ENCODE assay signal across 16 cellular contexts in the genomic region with DNA sequence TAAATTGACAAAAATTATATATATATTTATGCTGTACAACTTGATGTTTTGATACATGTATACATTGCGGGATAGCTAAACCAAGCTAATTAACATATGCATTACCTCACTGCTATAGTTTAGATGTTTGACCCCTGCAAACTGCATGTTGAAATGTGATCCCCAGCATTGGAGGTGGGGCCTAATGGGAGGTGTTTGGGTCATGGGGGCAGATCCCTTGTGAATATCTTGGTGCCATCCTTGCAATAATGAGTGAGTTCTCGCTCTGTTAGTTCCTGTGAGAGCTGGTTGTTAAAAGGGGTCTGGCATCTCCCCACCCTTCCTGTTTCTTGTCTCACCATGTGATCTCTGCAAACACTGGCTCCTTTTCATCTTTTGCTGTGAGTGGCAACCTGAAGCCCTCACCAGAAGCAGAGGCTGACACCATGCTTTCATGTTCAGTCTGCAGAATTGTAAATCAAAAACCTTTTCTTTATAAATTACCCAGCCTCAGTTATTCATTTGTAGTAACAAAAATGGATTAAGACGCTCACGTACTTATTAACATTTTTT.
"Had no signal": no experiment of that assay in that cellular context is flagged by ENCODE, and none has a peak within 500 bp of the region (broad histone marks: within the 10 kb centered on the region; RNA-seq: fewer than 3 reads in every experiment).

No MANE protein-coding gene starts in this region.

- H3K4me3 Mint-ChIP-seq: activated CD4-positive, alpha-beta memory T cell treated with anti-CD3 and anti-CD28 coated beads for 36 hours; activated T-cell treated with anti-CD3 and anti-CD28 coated beads, Interleukin-2, amount 50 U/mL, for 4 hours; stimulated activated effector memory CD8-positive, alpha-beta T cell treated with anti-CD3 and anti-CD28 coated beads, Interleukin-12 subunit alpha, Interleukin-12 subunit beta, amount 100 ng/mL, for 72 hours had no signal

- H3K4me1 ChIP-seq: colonic mucosa, left lung, parathyroid adenoma had no signal

- H3K27me3 ChIP-seq: colonic mucosa, left lung, neutrophil had no signal

- H3K9me3 ChIP-seq: colonic mucosa, left lung, mucosa of descending colon, neutrophil had no signal

- DNase-seq: activated CD4-positive, alpha-beta memory T cell treated with anti-CD3 and anti-CD28 coated beads for 36 hours; activated effector memory CD4-positive, alpha-beta T cell treated with Interleukin-2 at 50 U/mL for 16 hours; activated T-cell treated with anti-CD3 and anti-CD28 coated beads, Interleukin-2, amount 50 U/mL, for 4 hours; central memory CD4-positive, alpha-beta T cell; colonic mucosa; left lung; mammary epithelial cell; mucosa of descending colon; naive thymus-derived CD4-positive, alpha-beta T cell; stimulated activated CD4-positive, alpha-beta T cell treated with anti-CD3 and anti-CD28 coated beads, Interleukin-12 subunit alpha, Interleukin-12 subunit beta, amount 100 ng/mL, for 4 hours had no signal

- H3K79me2 ChIP-seq: parathyroid adenoma had no signal

- H3K36me3 Mint-ChIP-seq: activated CD4-positive, alpha-beta memory T cell treated with anti-CD3 and anti-CD28 coated beads for 36 hours; activated naive CD4-positive, alpha-beta T cell treated with anti-CD3 and anti-CD28 coated beads, Interleukin-2, amount 50 U/mL, for 72 hours; naive thymus-derived CD4-positive, alpha-beta T cell; stimulated activated effector memory CD8-positive, alpha-beta T cell treated with anti-CD3 and anti-CD28 coated beads, Interleukin-12 subunit alpha, Interleukin-12 subunit beta, amount 100 ng/mL, for 72 hours had no signal

- H3K27ac Mint-ChIP-seq: activated CD4-positive, alpha-beta memory T cell treated with anti-CD3 and anti-CD28 coated beads for 36 hours; activated naive CD4-positive, alpha-beta T cell treated with anti-CD3 and anti-CD28 coated beads, Interleukin-2, amount 50 U/mL, for 72 hours; stimulated activated effector memory CD8-positive, alpha-beta T cell treated with anti-CD3 and anti-CD28 coated beads, Interleukin-12 subunit alpha, Interleukin-12 subunit beta, amount 100 ng/mL, for 72 hours had no signal

- H3K4me1 Mint-ChIP-seq: stimulated activated effector memory CD8-positive, alpha-beta T cell treated with anti-CD3 and anti-CD28 coated beads, Interleukin-12 subunit alpha, Interleukin-12 subunit beta, amount 100 ng/mL, for 72 hours had no signal

- H2AFZ ChIP-seq: parathyroid adenoma had no signal

- H3K36me3 ChIP-seq: colonic mucosa, left lung, neutrophil had no signal

- H3K9me3 Mint-ChIP-seq: activated CD4-positive, alpha-beta memory T cell treated with anti-CD3 and anti-CD28 coated beads for 36 hours; activated naive CD4-positive, alpha-beta T cell treated with anti-CD3 and anti-CD28 coated beads, Interleukin-2, amount 50 U/mL, for 72 hours; activated T-cell treated with anti-CD3 and anti-CD28 coated beads, Interleukin-2, amount 50 U/mL, for 4 hours; naive thymus-derived CD4-positive, alpha-beta T cell; stimulated activated effector memory CD8-positive, alpha-beta T cell treated with anti-CD3 and anti-CD28 coated beads, Interleukin-12 subunit alpha, Interleukin-12 subunit beta, amount 100 ng/mL, for 72 hours had no signal

- H3K27ac ChIP-seq: colonic mucosa, left lung, neutrophil, parathyroid adenoma, VCaP had no signal

- H3K4me3 ChIP-seq: colonic mucosa, left lung, mucosa of descending colon had no signal

- H3K9ac ChIP-seq: parathyroid adenoma had no signal

- ATAC-seq: activated naive CD4-positive, alpha-beta T cell treated with anti-CD3 and anti-CD28 coated beads, Interleukin-2, amount 50 U/mL, for 72 hours; activated T-cell treated with anti-CD3 and anti-CD28 coated beads, Interleukin-2, amount 50 U/mL, for 4 hours; esophagus mucosa; left lung; mucosa of descending colon; naive thymus-derived CD4-positive, alpha-beta T cell; stimulated activated effector memory CD8-positive, alpha-beta T cell treated with anti-CD3 and anti-CD28 coated beads, Interleukin-12 subunit alpha, Interleukin-12 subunit beta, amount 100 ng/mL, for 72 hours had no signal
